21 cellular contexts compared by ENCODE assay signal in genomic region chr19:4923379-4923747, GRCh38. TPM values are rescaled to one million over a fixed set of nuclear protein-coding genes. Genes with fewer than 3 reads are reported as not detected.
A peak's percentile ranks its signal among the peaks of the same experiment; 100 is the strongest.
DNase-seq lines count a peak whose midpoint lies in the region; FAIRE-seq and TF ChIP-seq lines count a peak whose summit lies in the region.
"Had no signal": no experiment of that assay in that cellular context is flagged by ENCODE, and none has a peak within 500 bp of the region (broad histone marks: within the 10 kb centered on the region; RNA-seq: fewer than 3 reads in every experiment).

No MANE protein-coding gene starts in this region.

- H3K27ac Mint-ChIP-seq in endodermal cell: no peak overlapping the region

- peaks cover 17% of the 10 kb centered on the region for H3K4me1 ChIP-seq in NT2/D1 (ENCODE audit: insufficient read depth, insufficient read length)
- no peaks in the 10 kb centered on the region for H3K4me1 ChIP-seq in endodermal cell (ENCODE audit: control insufficient read depth, insufficient read depth, low read length)
- H3K4me1 ChIP-seq in neutrophil (ENCODE audit: control insufficient read depth in 1 of 2, insufficient read depth in 1 of 2, low read depth in 1 of 2, low read length in 1 of 2): peaks cover 45% of the 10 kb centered on the region in 2 experiments
- no peaks in the 10 kb centered on the region for H3K4me1 ChIP-seq in small intestine (ENCODE audit: control insufficient read depth in 2 of 2, insufficient read depth in 1 of 2, low read depth in 1 of 2, low read length in 1 of 2)

- FAIRE-seq in small intestine (lab: Jason Lieb, UNC): no peak

- H3K9me3 Mint-ChIP-seq in endodermal cell: no peaks in the 10 kb centered on the region

- H3K9ac ChIP-seq in NT2/D1 (ENCODE audit: insufficient read length, low read depth): peak overlapping the region; percentile 8
- no peak overlapping the region for H3K9ac ChIP-seq in endodermal cell (ENCODE audit: extremely low read depth, low read length, poor library complexity, severe bottlenecking)

- DNase-seq in H7 (peak; percentile 40), NT2/D1 (ENCODE audit: low read depth, low spot score) (no peak), endodermal cell (no peak), small intestine (no peak), Kasumi-1 (lab: John Stamatoyannopoulos, UW) (no peak), RPMI8226 (no peak), iPS-NIHi11 (ENCODE audit: low spot score) (no peak)
- DNase-seq: ACHN, DMS79, HCEC 1CT, KG1, MV-4-11, NCI-H1417, NCI-H1930, NCI-H345, NCI-H524 treated with DMSO at 0.1 percent for 48 hours, PC-3 had no signal

- H3K36me3 ChIP-seq in H7 (replicated peaks; ENCODE audit: control insufficient read depth, insufficient read depth, low read length): 0 out of 2 replicates have a peak, but pooled peaks cover 2% of the 10 kb centered on the region
- H3K36me3 ChIP-seq in NT2/D1 (ENCODE audit: insufficient read depth, insufficient read length, low read length): peaks cover 70% of the 10 kb centered on the region
- peaks cover 7% of the 10 kb centered on the region for H3K36me3 ChIP-seq in endodermal cell (ENCODE audit: control insufficient read depth, insufficient read depth, low read length)
- H3K36me3 ChIP-seq in neutrophil: no peaks in the 10 kb centered on the region
- H3K36me3 ChIP-seq in small intestine (ENCODE audit: control insufficient read depth in 2 of 2, insufficient read depth in 2 of 2, low read length in 2 of 2): peaks cover 0 to 2% of the 10 kb centered on the region in 2 donors

- no peaks in the 10 kb centered on the region for H3K27me3 Mint-ChIP-seq in endodermal cell (ENCODE audit: insufficient read depth)

- H3K4me1 Mint-ChIP-seq in endodermal cell: no peaks in the 10 kb centered on the region

- peak overlapping the region; percentile 83 for H3K27ac ChIP-seq in endodermal cell (ENCODE audit: low read depth, low read length)
- H3K27ac ChIP-seq in neutrophil: peak overlapping the region; percentile 84
- H3K27ac ChIP-seq in small intestine (ENCODE audit: low read depth in 1 of 2, low read length in 1 of 2): no peak overlapping the region
- H3K27ac ChIP-seq: SJSA1 had no signal

- H3K27me3 ChIP-seq in H7 (ENCODE audit: control insufficient read depth, insufficient read depth, low read length) (no peaks in the 10 kb centered on the region), NT2/D1 (ENCODE audit: insufficient read depth, insufficient read length) (no peaks in the 10 kb centered on the region), endodermal cell (ENCODE audit: control insufficient read depth, insufficient read depth, low read length, poor library complexity, severe bottlenecking) (no peaks in the 10 kb centered on the region), neutrophil (no peaks in the 10 kb centered on the region), small intestine (ENCODE audit: control insufficient read depth in 2 of 2, insufficient read depth in 2 of 2, low read length in 2 of 2) (no peaks in the 10 kb centered on the region)
- H3K27me3 ChIP-seq: SJSA1 had no signal

- no peak for TF ChIP-seq CTCF in endodermal cell (conservative IDR thresholded peaks at IDR 0.05)
- no peak for TF ChIP-seq CTCF in neutrophil (IDR thresholded peaks at IDR 0.05)

- peaks cover 35% of the 10 kb centered on the region for H3K36me3 Mint-ChIP-seq in endodermal cell (ENCODE audit: low read depth)

- WGBS in endodermal cell (ENCODE audit: insufficient coverage in 1 of 2, insufficient read length in 1 of 2), 2 experiments: 92 to 95% methylated on average over 12 to 18 of the region's 18 CpGs
- 95 to 96% (median 95%) methylated on average over 15 to 18 of the region's 18 CpGs for WGBS in small intestine, 3 donors

- H3K4me3 ChIP-seq in H7 (ENCODE audit: insufficient read depth, low read depth, low read length) (no peak overlapping the region), NT2/D1 (ENCODE audit: insufficient read length, low read depth) (no peak overlapping the region), endodermal cell (ENCODE audit: low read length) (no peak overlapping the region), neutrophil (ENCODE audit: low read depth in 1 of 2, low read length in 1 of 2) (peak overlapping the region in 1 of 2 experiments; percentile 48), small intestine (ENCODE audit: low read depth in 1 of 2, low read length in 2 of 2) (no peak overlapping the region)
- H3K4me3 ChIP-seq: SJSA1 had no signal

- H3K9me3 ChIP-seq in NT2/D1 (ENCODE audit: insufficient read depth, low read length) (no peaks in the 10 kb centered on the region), endodermal cell (ENCODE audit: control insufficient read depth, low read length) (no peaks in the 10 kb centered on the region), neutrophil (no peaks in the 10 kb centered on the region), small intestine (ENCODE audit: control insufficient read depth, low read depth) (no peaks in the 10 kb centered on the region)
- H3K9me3 ChIP-seq: SJSA1 had no signal

- H3K4me3 Mint-ChIP-seq in endodermal cell: no peak overlapping the region
- H3K4me3 Mint-ChIP-seq: CD14-positive monocyte had no signal

RNA-seq across cellular contexts. Expression of gene UHRF1, which starts 14.1 kb away (rescaled TPM):
- 22.1 and 54.0 TPM in 2 replicates for total RNA-seq in H7 (2014; rRNA removed; shearing (Covaris generic))
- 10 to 100 TPM; 54.6 to 59.4 TPM for total RNA-seq in endodermal cell
- polyA plus RNA-seq in endodermal cell (2013, experiment 1 of 2): 59.3 TPM
- 57.0 TPM for polyA plus RNA-seq in endodermal cell (2013, experiment 2 of 2)
- 10 to 100 TPM in 1 of 3 donors, 1 to 10 TPM in 1, under 1 TPM in 1; 0.67 to 11.0 (median 1.1) TPM for polyA plus RNA-seq in small intestine

RNA-seq across cellular contexts. Expression of gene ARRDC5, which starts 20.7 kb away (rescaled TPM):
- not detected in 2 replicates for total RNA-seq in H7 (2014; rRNA removed; shearing (Covaris generic))
- total RNA-seq in endodermal cell: not detected
- not detected for polyA plus RNA-seq in endodermal cell (2013, experiment 1 of 2)
- not detected for polyA plus RNA-seq in endodermal cell (2013, experiment 2 of 2)
- under 1 TPM in 1 of 3 donors, not detected in 2; 0.12 TPM for polyA plus RNA-seq in small intestine
- total RNA-seq: G401, PC-3, SJSA1 had no signal

RNA-seq across cellular contexts. Expression of gene KDM4B, which starts 45.5 kb away (rescaled TPM):
- total RNA-seq in H7 (2014; rRNA removed; shearing (Covaris generic)): 12.0 and 18.5 TPM in 2 replicates
- 10 to 100 TPM; 27.8 to 38.5 TPM for total RNA-seq in endodermal cell
- 38.5 TPM for polyA plus RNA-seq in endodermal cell (2013, experiment 1 of 2)
- 33.4 TPM for polyA plus RNA-seq in endodermal cell (2013, experiment 2 of 2)
- 10 to 100 TPM in 1 of 3 donors, 1 to 10 TPM in 2; 8.1 to 11.4 (median 9.8) TPM for polyA plus RNA-seq in small intestine

RNA-seq across cellular contexts. Expression of gene PLIN3, which starts 55.9 kb away (rescaled TPM):
- total RNA-seq in H7 (2014; rRNA removed; shearing (Covaris generic)): 88.8 and 95.2 TPM in 2 replicates
- 10 to 100 TPM; 80.0 to 80.9 TPM for total RNA-seq in endodermal cell
- 62.6 TPM for polyA plus RNA-seq in endodermal cell (2013, experiment 1 of 2)
- 69.5 TPM for polyA plus RNA-seq in endodermal cell (2013, experiment 2 of 2)
- 100 to 1,000 TPM in 2 of 3 donors, 10 to 100 TPM in 1; 77.3 to 190 (median 173) TPM for polyA plus RNA-seq in small intestine

Comparison
In these comparisons a context has a peak if more than half of its experiments do, and no peak if none do; other contexts are left out.
1. H3K27ac ChIP-seq: peak in endodermal cell (single experiment) and neutrophil (single experiment); none in small intestine (0 of 2).